1 cellular context compared by ENCODE assay signal in the genomic region with DNA sequence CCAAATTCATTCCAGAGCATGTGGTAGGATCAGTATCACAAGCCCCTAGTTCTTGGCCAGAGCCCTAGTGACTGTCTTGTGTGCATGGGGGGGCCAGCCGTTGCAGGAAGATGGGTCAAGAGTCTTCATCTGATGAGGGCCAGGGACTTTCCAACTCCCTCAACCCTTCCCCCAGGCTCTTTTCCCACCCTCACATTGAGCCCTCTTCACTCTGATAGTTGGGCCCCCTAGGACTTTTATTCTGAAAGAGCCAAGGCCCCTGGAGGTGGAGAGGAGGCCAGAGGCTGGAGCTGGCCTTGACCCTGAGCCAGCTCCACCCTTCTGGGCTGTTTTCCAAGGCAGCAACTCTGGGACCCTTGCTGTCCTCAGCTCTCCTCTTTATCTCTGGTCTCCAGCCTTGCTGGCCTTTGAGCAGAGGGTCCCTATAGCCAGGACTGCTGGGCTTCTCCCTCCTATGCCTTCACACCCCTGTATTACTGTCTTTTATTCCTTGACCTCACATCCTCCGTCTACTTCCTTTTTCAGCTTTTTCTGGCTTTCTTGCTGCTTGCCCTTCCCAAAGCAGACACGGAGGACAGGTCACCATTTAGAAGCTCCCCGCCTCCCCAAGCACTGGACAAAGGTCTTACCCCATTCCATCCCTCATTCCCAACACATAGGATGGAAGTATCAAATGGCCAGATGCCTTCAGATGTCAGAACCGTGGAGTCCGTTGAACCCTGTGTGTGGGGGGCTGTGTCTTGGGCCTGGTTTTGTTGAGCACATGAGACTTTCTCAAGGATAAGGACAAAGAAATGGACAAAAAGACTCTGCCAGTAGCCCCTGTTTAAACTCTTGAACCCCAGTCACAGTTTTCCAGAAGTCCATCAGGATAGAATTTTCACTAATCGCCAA.
TF ChIP-seq lines count a peak whose summit lies in the region.

No MANE protein-coding gene starts in this region.

TF ChIP-seq in K562, 482 proteins besides CTCF, POLR2A, EP300 and RAD21 (continued from another document):
- TF ChIP-seq L3MBTL2 (IDR thresholded peaks at IDR 0.05) (peak; percentile 40; the same call in 1 of the 2 replicates), IFI16 (CRISPR knock-in tag; IDR thresholded peaks at IDR 0.05) (no peak), KDM1A (IDR thresholded peaks at IDR 0.05) (0 out of 4 replicates have a peak, but pooled peaks of 1 of the 2 experiments have one; percentile 33), SMAD4 (CRISPR knock-in tag; conservative IDR thresholded peaks at IDR 0.05) (peak; percentile 70), ZNF197 (CRISPR knock-in tag; IDR thresholded peaks at IDR 0.05; ENCODE audit: low read depth) (no peak), ZBTB17 (CRISPR knock-in tag; IDR thresholded peaks at IDR 0.05) (no peak), PHF8 (IDR thresholded peaks at IDR 0.05; ENCODE audit: borderline replicate concordance, low read length) (no peak; the same call in 1 of the 2 replicates), RBBP5 (IDR thresholded peaks at IDR 0.05; ENCODE audit: borderline replicate concordance, insufficient read depth, low read length, poor library complexity, severe bottlenecking) (peak; percentile 41), HDAC2 (IDR thresholded peaks at IDR 0.05) (0 out of 2 replicates have a peak, but pooled peaks have one; percentile 49), EWSR1 (IDR thresholded peaks at IDR 0.05; ENCODE audit: borderline replicate concordance, low read depth, partially characterized antibody) (no peak), TAF1 (IDR thresholded peaks at IDR 0.05; ENCODE audit: control insufficient read depth, extremely low read depth, insufficient read depth, low read length, severe bottlenecking) (no peak), ZFPM2 (CRISPR knock-in tag; IDR thresholded peaks at IDR 0.05) (no peak), TCF3 (CRISPR knock-in tag; IDR thresholded peaks at IDR 0.05) (peak; percentile 87), PCBP1 (IDR thresholded peaks at IDR 0.05; ENCODE audit: low read depth, low read length, poor library complexity, severe bottlenecking) (no peak), CHD4 (IDR thresholded peaks at IDR 0.05; ENCODE audit: insufficient read depth, insufficient replicate concordance, low read depth, low read length, poor library complexity, severe bottlenecking) (no peak), TEAD2 (tag; IDR thresholded peaks at IDR 0.05) (no peak), PTBP1 (IDR thresholded peaks at IDR 0.05; ENCODE audit: low read depth, low read length) (no peak), NR2C1 (IDR thresholded peaks at IDR 0.05) (peak; percentile 70), NR2C1 (tag; IDR thresholded peaks at IDR 0.05) (peak; percentile 46; the same call in 1 of the 2 replicates), SUPT5H (IDR thresholded peaks at IDR 0.05) (no peak), GATAD2A (IDR thresholded peaks at IDR 0.05) (peak; percentile 69; the same call in 1 of the 2 replicates), FOXM1 (IDR thresholded peaks at IDR 0.05; ENCODE audit: low read depth) (peak; percentile 42; the same call in 1 of the 2 replicates), FOXM1 (CRISPR knock-in tag; IDR thresholded peaks at IDR 0.05; ENCODE audit: low read depth) (no peak), ATF1 (CRISPR knock-in tag; IDR thresholded peaks at IDR 0.05) (no peak), ATF1 (tag; IDR thresholded peaks at IDR 0.05) (no peak), CXXC5 (CRISPR knock-in tag; IDR thresholded peaks at IDR 0.05) (no peak), SMARCE1 (IDR thresholded peaks at IDR 0.05) (peak; percentile 81), XRCC5 (IDR thresholded peaks at IDR 0.05; ENCODE audit: low read depth, low read length) (no peak), ILF3 (IDR thresholded peaks at IDR 0.05; ENCODE audit: borderline replicate concordance) (no peak), ZNF589 (CRISPR knock-in tag; IDR thresholded peaks at IDR 0.05; ENCODE audit: low read depth) (no peak), THRAP3 (IDR thresholded peaks at IDR 0.05; ENCODE audit: borderline replicate concordance) (no peak), NR2C2 (CRISPR knock-in tag; IDR thresholded peaks at IDR 0.05) (no peak), NR2C2 (tag; IDR thresholded peaks at IDR 0.05) (peak; percentile 82), MTA2 (IDR thresholded peaks at IDR 0.05; ENCODE audit: low read depth) (peak; percentile 67), SP1 (CRISPR knock-in tag; IDR thresholded peaks at IDR 0.05) (peak; percentile 59; the same call in 1 of the 2 replicates), ESRRA (IDR thresholded peaks at IDR 0.05; ENCODE audit: borderline replicate concordance, low read depth) (peak; percentile 64; the same call in 1 of the 2 replicates)
- TF ChIP-seq, protein P1, sequence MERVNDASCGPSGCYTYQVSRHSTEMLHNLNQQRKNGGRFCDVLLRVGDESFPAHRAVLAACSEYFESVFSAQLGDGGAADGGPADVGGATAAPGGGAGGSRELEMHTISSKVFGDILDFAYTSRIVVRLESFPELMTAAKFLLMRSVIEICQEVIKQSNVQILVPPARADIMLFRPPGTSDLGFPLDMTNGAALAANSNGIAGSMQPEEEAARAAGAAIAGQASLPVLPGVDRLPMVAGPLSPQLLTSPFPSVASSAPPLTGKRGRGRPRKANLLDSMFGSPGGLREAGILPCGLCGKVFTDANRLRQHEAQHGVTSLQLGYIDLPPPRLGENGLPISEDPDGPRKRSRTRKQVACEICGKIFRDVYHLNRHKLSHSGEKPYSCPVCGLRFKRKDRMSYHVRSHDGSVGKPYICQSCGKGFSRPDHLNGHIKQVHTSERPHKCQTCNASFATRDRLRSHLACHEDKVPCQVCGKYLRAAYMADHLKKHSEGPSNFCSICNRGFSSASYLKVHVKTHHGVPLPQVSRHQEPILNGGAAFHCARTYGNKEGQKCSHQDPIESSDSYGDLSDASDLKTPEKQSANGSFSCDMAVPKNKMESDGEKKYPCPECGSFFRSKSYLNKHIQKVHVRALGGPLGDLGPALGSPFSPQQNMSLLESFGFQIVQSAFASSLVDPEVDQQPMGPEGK (CRISPR knock-in tag; IDR thresholded peaks at IDR 0.05; ENCODE audit: borderline replicate concordance) = no peak
- TF ChIP-seq, protein P2, sequence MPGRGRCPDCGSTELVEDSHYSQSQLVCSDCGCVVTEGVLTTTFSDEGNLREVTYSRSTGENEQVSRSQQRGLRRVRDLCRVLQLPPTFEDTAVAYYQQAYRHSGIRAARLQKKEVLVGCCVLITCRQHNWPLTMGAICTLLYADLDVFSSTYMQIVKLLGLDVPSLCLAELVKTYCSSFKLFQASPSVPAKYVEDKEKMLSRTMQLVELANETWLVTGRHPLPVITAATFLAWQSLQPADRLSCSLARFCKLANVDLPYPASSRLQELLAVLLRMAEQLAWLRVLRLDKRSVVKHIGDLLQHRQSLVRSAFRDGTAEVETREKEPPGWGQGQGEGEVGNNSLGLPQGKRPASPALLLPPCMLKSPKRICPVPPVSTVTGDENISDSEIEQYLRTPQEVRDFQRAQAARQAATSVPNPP (IDR thresholded peaks at IDR 0.05; ENCODE audit: borderline replicate concordance, insufficient read depth, insufficient read length) = no peak
- TF ChIP-seq, protein P3, sequence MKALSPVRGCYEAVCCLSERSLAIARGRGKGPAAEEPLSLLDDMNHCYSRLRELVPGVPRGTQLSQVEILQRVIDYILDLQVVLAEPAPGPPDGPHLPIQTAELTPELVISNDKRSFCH (CRISPR knock-in tag; IDR thresholded peaks at IDR 0.05) = no peak
- TF ChIP-seq, protein P3 (tag; IDR thresholded peaks at IDR 0.05) = peak; percentile 62; the same call in 1 of the 2 replicates
- TF ChIP-seq, protein P4, sequence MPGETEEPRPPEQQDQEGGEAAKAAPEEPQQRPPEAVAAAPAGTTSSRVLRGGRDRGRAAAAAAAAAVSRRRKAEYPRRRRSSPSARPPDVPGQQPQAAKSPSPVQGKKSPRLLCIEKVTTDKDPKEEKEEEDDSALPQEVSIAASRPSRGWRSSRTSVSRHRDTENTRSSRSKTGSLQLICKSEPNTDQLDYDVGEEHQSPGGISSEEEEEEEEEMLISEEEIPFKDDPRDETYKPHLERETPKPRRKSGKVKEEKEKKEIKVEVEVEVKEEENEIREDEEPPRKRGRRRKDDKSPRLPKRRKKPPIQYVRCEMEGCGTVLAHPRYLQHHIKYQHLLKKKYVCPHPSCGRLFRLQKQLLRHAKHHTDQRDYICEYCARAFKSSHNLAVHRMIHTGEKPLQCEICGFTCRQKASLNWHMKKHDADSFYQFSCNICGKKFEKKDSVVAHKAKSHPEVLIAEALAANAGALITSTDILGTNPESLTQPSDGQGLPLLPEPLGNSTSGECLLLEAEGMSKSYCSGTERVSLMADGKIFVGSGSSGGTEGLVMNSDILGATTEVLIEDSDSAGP (CRISPR knock-in tag; IDR thresholded peaks at IDR 0.05) = no peak
